19 cellular contexts compared by ENCODE assay signal in genomic region chr10:20635545-20635944, GRCh38.
DNase-seq lines count a peak whose midpoint lies in the region; ATAC-seq and TF ChIP-seq lines count a peak whose summit lies in the region.
"Had no signal": no experiment of that assay in that cellular context is flagged by ENCODE, and none has a peak within 500 bp of the region (broad histone marks: within the 10 kb centered on the region; RNA-seq: fewer than 3 reads in every experiment).

No MANE protein-coding gene starts in this region.

- intact Hi-C loops in cardiac septum (cut with DNase I) (no loop called here), body of pancreas (cut with DNase I) (no loop called here)

- TF ChIP-seq CTCF in cardiac muscle cell (IDR thresholded peaks at IDR 0.05; ENCODE audit: low read depth, low read length) = no peak
- TF ChIP-seq CTCF in body of pancreas (IDR thresholded peaks at IDR 0.05) = no peak

- peak in 1 of 2 donors; percentile 32 for DNase-seq in cardiac muscle cell (ENCODE audit: low read depth in 1 of 2, low spot score in 1 of 2)
- DNase-seq in cardiac septum (ENCODE audit: low spot score) = no peak
- DNase-seq in SK-N-DZ (ENCODE audit: low spot score) = peak; percentile 82
- no peak for DNase-seq in body of pancreas
- DNase-seq in NCI-H1436 (lab: John Stamatoyannopoulos, UW) = no peak
- no peak for DNase-seq in NCI-H345 (lab: John Stamatoyannopoulos, UW)
- DNase-seq: C1 segment of cervical spinal cord; CD4-positive, CD25-positive, alpha-beta regulatory T cell; CD8-positive, alpha-beta memory T cell; COR-L47; DMS 273 treated with DMSO at 0.1 percent for 48 hours; DMS53; DND-41; EL; GOT3; H7; HFFc6 had no signal

- H3K27me3 ChIP-seq in cardiac muscle cell (no peaks in the 10 kb centered on the region), body of pancreas (no peaks in the 10 kb centered on the region)

- no peak overlapping the region for H3K4me3 ChIP-seq in cardiac muscle cell
- no peak overlapping the region for H3K4me3 ChIP-seq in body of pancreas
- H3K4me3 ChIP-seq: GM12878 had no signal

- H3K4me1 ChIP-seq in cardiac muscle cell (ENCODE audit: low read depth) (peaks cover 17% of the 10 kb centered on the region), body of pancreas (no peaks in the 10 kb centered on the region)

- peak; percentile 9 for ATAC-seq in body of pancreas
- ATAC-seq: GM12878, HCT116 had no signal

- H3K9me3 ChIP-seq in cardiac muscle cell (ENCODE audit: low read depth) (no peaks in the 10 kb centered on the region), body of pancreas (no peaks in the 10 kb centered on the region)

- TF ChIP-seq POLR2A in body of pancreas (IDR thresholded peaks at IDR 0.05) = no peak

- H3K36me3 ChIP-seq in cardiac muscle cell = no peaks in the 10 kb centered on the region
- no peaks in the 10 kb centered on the region for H3K36me3 ChIP-seq in body of pancreas (replicated peaks in 1 of 2; ENCODE audit: insufficient read depth in 1 of 2, low read depth in 2 of 2)

- peak overlapping the region; percentile 86 for H3K27ac ChIP-seq in cardiac muscle cell
- H3K27ac ChIP-seq in body of pancreas = no peak overlapping the region
